ENCODE assay signal across 24 cellular contexts in the genomic region with DNA sequence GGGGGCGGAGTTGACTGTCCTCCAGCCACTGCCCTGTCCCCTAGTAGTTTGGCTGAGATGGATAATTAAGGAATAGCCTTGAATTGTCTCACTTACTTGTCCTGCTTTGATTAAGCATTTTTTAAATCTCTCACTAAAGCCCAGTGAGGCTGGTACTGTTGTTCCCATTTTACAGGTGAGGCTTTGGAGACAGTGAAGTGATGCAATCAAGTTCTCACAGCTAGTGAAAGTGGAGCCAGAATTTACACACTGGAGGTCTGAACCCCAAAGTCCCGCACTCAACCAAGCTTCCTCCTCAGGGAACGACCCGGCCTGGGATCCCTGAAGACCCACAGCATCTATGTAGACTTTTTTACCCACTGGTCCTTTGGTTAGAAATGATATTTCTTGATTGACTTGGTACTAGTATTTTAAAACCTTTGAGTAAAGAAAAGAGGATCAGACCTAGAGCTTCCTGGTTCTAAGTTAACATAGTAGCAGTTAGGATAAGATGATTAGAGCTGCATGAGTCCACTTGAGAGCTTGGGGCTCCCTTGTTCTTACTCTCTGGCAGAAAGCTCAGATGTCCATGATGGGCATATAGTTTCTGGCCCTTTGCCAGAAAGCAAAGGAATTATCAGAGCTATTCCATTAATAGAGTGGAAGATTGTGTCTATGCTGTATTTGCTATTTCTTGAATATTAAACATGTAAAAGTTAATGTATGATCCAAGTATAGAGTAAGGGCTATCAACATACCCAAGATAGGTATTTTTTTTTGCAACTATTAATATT.
A peak's percentile ranks its signal among the peaks of the same experiment; 100 is the strongest.
DNase-seq lines count a peak whose midpoint lies in the region; ATAC-seq, FAIRE-seq and TF ChIP-seq lines count a peak whose summit lies in the region.
"Had no signal": no experiment of that assay in that cellular context is flagged by ENCODE, and none has a peak within 500 bp of the region (broad histone marks: within the 10 kb centered on the region; RNA-seq: fewer than 3 reads in every experiment).

No MANE protein-coding gene starts in this region.

- H3K79me2 ChIP-seq in K562 (ENCODE audit: control insufficient read depth, insufficient read depth, low read length) (no peaks in the 10 kb centered on the region), osteoblast (ENCODE audit: insufficient read depth, low read length) (peaks cover 100% of the 10 kb centered on the region)

- 0% methylated on average over 4 of the region's 4 CpGs for WGBS in K562 (ENCODE audit: insufficient coverage, low coverage, missing lambda C conversion rate)

- H3K4me2 ChIP-seq in K562 (ENCODE audit: insufficient read depth, low read length), result no peak overlapping the region
- H3K4me2 ChIP-seq in osteoblast (ENCODE audit: insufficient read depth, low read length), result no peak overlapping the region
- H3K4me2 ChIP-seq: BLaER1 had no signal

- CTCF ChIA-PET in K562 (lab: Yijun Ruan, JAX; ENCODE audit: low intra/inter-chr PET ratio), result no interaction called here

- no peak for TF ChIP-seq EP300 in K562 (IDR thresholded peaks at IDR 0.05; ENCODE audit: low read length)

- no peak for TF ChIP-seq POLR2A in K562 (conservative IDR thresholded peaks at IDR 0.05)

- FAIRE-seq in K562 (lab: Jason Lieb, UNC), result no peak
- FAIRE-seq: G401.6 had no signal

- no peak overlapping the region for H3K9ac ChIP-seq in K562 (ENCODE audit: insufficient read depth in 1 of 2, low read depth in 2 of 2, low read length in 2 of 2)
- H3K9ac ChIP-seq: BLaER1 had no signal

- intact Hi-C loops in cardiac septum (cut with DNase I), result no loop called here
- intact Hi-C loops in K562 (cut with micrococcal nuclease), result no loop called here
- intact Hi-C loops in tibial artery (cut with DNase I; ENCODE audit: low total_unique reads), result loop anchor here (10.0 kb wide), 1 partner anchor 96 kb away; no protein-coding TSS in a partner anchor

- H3K4me3 ChIP-seq in right atrium auricular region (no peak overlapping the region), K562 (no peak overlapping the region), osteoblast (ENCODE audit: insufficient read depth, low read length) (no peak overlapping the region), tibial artery (no peak overlapping the region)
- H3K4me3 ChIP-seq: BLaER1, body of pancreas had no signal

- H4K20me1 ChIP-seq in K562 (replicated peaks; ENCODE audit: control insufficient read depth, insufficient read depth, low read length) (no peaks in the 10 kb centered on the region), osteoblast (ENCODE audit: insufficient read depth, low read length) (peaks cover 87% of the 10 kb centered on the region)
- H4K20me1 ChIP-seq: BLaER1 had no signal

- no peak for TF ChIP-seq RAD21 in K562 (CRISPR knock-in tag; conservative IDR thresholded peaks at IDR 0.05 in 1 of 2, IDR thresholded peaks at IDR 0.05 in 1 of 2)

- POLR2A ChIA-PET in K562 (lab: Yijun Ruan, JAX), result no interaction called here

- no TSS peak for BruUV-seq in K562 (replicated peaks; lab: Mats Ljungman, UMichigan)

- no peak for ATAC-seq in K562
- ATAC-seq in GM21723 (IDR thresholded peaks at IDR 0.05; ENCODE audit: unreplicated experiment), result no peak
- no peak for ATAC-seq in HG02870 (IDR thresholded peaks at IDR 0.05; ENCODE audit: unreplicated experiment)
- ATAC-seq: activated CD8-positive, alpha-beta T cell treated with anti-CD3 and anti-CD28 coated beads, Interleukin-2, amount 10 ng/mL, durations not matched to agents 7 days and 5 days; body of pancreas; PC-3; stimulated activated memory B cell treated with anti-CD40 and anti-IgM and Interleukin-4, amounts not matched to agents 10 μg/mL and 1 μg/mL and 100 μg/mL, for 72 hours had no signal

- H3K27ac ChIP-seq in right atrium auricular region, result peak overlapping the region; percentile 40 to 83
- no peak overlapping the region for H3K27ac ChIP-seq in K562 (ENCODE audit: extremely low read depth, low read depth, low read length)
- peak overlapping the region; percentile 38 for H3K27ac ChIP-seq in osteoblast (ENCODE audit: low read depth, low read length)
- H3K27ac ChIP-seq in tibial artery, result peak overlapping the region; percentile 54 to 55
- H3K27ac ChIP-seq: BLaER1, body of pancreas had no signal

- H3K4me1 ChIP-seq in right atrium auricular region (peaks cover 0 to 38% of the 10 kb centered on the region in 2 donors), K562 (replicated peaks in 1 of 2; ENCODE audit: control insufficient read depth in 2 of 2, insufficient read depth in 2 of 2, low read length in 2 of 2) (no peaks in the 10 kb centered on the region), osteoblast (ENCODE audit: insufficient read depth, low read length) (peaks cover 66% of the 10 kb centered on the region), tibial artery (peaks cover 0 to 45% (median 31%) of the 10 kb centered on the region in 4 donors)
- H3K4me1 ChIP-seq: BLaER1 had no signal

- H2AFZ ChIP-seq in K562 (ENCODE audit: low read depth, low read length) (no peak overlapping the region), osteoblast (ENCODE audit: low read length) (no peak overlapping the region)

- H3K36me3 ChIP-seq in right atrium auricular region (no peaks in the 10 kb centered on the region), K562 (ENCODE audit: control insufficient read depth, insufficient read depth, low read length) (no peaks in the 10 kb centered on the region), osteoblast (ENCODE audit: insufficient read depth, low read length) (peaks cover 34% of the 10 kb centered on the region), tibial artery (no peaks in the 10 kb centered on the region)
- H3K36me3 ChIP-seq: BLaER1 had no signal

- in situ Hi-C loops in K562 (cut with MboI), result no loop called here

- H3K9me3 ChIP-seq in right atrium auricular region, result no peaks in the 10 kb centered on the region
- H3K9me3 ChIP-seq in K562 (replicated peaks; ENCODE audit: control insufficient read depth, insufficient read depth, low read depth, low read length), result no peaks in the 10 kb centered on the region
- H3K9me3 ChIP-seq in osteoblast (ENCODE audit: low read depth, low read length), result no peaks in the 10 kb centered on the region
- H3K9me3 ChIP-seq in tibial artery, result no peaks in the 10 kb centered on the region
- H3K9me3 ChIP-seq: BLaER1, body of pancreas had no signal

- TF ChIP-seq CTCF in right atrium auricular region (IDR thresholded peaks at IDR 0.05) (no peak), K562 (IDR thresholded peaks at IDR 0.05 in 2 of 3, conservative IDR thresholded peaks at IDR 0.05 in 1 of 3; ENCODE audit: insufficient read depth in 2 of 3, low read depth in 1 of 3, low read length in 3 of 3) (no peak), osteoblast (IDR thresholded peaks at IDR 0.05; ENCODE audit: extremely low read depth, low read depth, low read length) (no peak), tibial artery (IDR thresholded peaks at IDR 0.05) (no peak)

- DNase-seq in right atrium auricular region (ENCODE audit: low spot score) (no peak), cardiac septum (ENCODE audit: low spot score) (no peak), K562 (ENCODE audit: extremely low read depth in 1 of 4, low spot score in 3 of 4) (no peak), osteoblast (ENCODE audit: insufficient read length, low spot score, missing footprints) (no peak), tibial artery (no peak), kidney tubule cell (ENCODE audit: low spot score) (no peak)
- DNase-seq: activated CD4-positive, alpha-beta T cell treated with anti-CD3 and anti-CD28 coated beads for 1 hour; activated CD8-positive, alpha-beta T cell treated with anti-CD3 and anti-CD28 coated beads, Interleukin-2, amount 10 ng/mL, durations not matched to agents 7 days and 5 days; activated naive CD4-positive, alpha-beta T cell treated with anti-CD3 and anti-CD28 coated beads for 36 hours; body of pancreas; cerebellar nuclear complex; DMS79; foreskin melanocyte; H9; NCI-H1417 treated with DMSO at 0.1 percent for 48 hours; NCI-H2081 treated with DMSO at 0.1 percent for 48 hours; NCI-H446; PC-3; posterior cingulate gyrus had no signal

- H3K27me3 ChIP-seq in right atrium auricular region (no peaks in the 10 kb centered on the region), K562 (ENCODE audit: control insufficient read depth in 2 of 2, insufficient read depth in 2 of 2, low read length in 2 of 2) (no peaks in the 10 kb centered on the region), osteoblast (ENCODE audit: insufficient read depth, low read length) (no peaks in the 10 kb centered on the region), tibial artery (no peaks in the 10 kb centered on the region)
- H3K27me3 ChIP-seq: BLaER1, body of pancreas had no signal

- no peaks in the 10 kb centered on the region for H3K9me1 ChIP-seq in K562 (ENCODE audit: control insufficient read depth, insufficient read depth, low read length)

TF ChIP-seq in K562, 482 proteins besides CTCF, POLR2A, EP300 and RAD21 (continues in another document):
- TF ChIP-seq, protein P1, sequence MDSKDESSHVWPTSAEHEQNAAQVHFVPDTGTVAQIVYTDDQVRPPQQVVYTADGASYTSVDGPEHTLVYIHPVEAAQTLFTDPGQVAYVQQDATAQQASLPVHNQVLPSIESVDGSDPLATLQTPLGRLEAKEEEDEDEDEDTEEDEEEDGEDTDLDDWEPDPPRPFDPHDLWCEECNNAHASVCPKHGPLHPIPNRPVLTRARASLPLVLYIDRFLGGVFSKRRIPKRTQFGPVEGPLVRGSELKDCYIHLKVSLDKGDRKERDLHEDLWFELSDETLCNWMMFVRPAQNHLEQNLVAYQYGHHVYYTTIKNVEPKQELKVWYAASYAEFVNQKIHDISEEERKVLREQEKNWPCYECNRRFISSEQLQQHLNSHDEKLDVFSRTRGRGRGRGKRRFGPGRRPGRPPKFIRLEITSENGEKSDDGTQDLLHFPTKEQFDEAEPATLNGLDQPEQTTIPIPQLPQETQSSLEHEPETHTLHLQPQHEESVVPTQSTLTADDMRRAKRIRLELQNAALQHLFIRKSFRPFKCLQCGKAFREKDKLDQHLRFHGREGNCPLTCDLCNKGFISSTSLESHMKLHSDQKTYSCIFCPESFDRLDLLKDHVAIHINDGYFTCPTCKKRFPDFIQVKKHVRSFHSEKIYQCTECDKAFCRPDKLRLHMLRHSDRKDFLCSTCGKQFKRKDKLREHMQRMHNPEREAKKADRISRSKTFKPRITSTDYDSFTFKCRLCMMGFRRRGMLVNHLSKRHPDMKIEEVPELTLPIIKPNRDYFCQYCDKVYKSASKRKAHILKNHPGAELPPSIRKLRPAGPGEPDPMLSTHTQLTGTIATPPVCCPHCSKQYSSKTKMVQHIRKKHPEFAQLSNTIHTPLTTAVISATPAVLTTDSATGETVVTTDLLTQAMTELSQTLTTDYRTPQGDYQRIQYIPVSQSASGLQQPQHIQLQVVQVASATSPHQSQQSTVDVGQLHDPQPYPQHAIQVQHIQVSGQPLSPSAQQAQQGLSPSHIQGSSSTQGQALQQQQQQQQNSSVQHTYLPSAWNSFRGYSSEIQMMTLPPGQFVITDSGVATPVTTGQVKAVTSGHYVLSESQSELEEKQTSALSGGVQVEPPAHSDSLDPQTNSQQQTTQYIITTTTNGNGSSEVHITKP (IDR thresholded peaks at IDR 0.05; ENCODE audit: partially characterized antibody), result no peak
- TF ChIP-seq ZFPM2 (CRISPR knock-in tag; IDR thresholded peaks at IDR 0.05) (no peak), ATF7 (IDR thresholded peaks at IDR 0.05) (no peak), NR4A1 (CRISPR knock-in tag; IDR thresholded peaks at IDR 0.05) (no peak), NR4A1 (tag; IDR thresholded peaks at IDR 0.05) (no peak), NFE2 (IDR thresholded peaks at IDR 0.05; ENCODE audit: low read depth) (no peak)
